ENCODE assay signal across 26 cellular contexts in genomic region chr4:132824721-132825120, GRCh38.
"Had no signal": no experiment of that assay in that cellular context is flagged by ENCODE, and none has a peak within 500 bp of the region (broad histone marks: within the 10 kb centered on the region; RNA-seq: fewer than 3 reads in every experiment).

No MANE protein-coding gene starts in this region.

- H2AFZ ChIP-seq: PC-9 had no signal

- H3K9me3 ChIP-seq: Peyer's patch, SJCRH30 had no signal

- H3K4me1 Mint-ChIP-seq: IgD-negative memory B cell had no signal

- H3K4me3 ChIP-seq: K562, PC-9, Peyer's patch, SJCRH30 had no signal

- H3K4me3 Mint-ChIP-seq: IgD-negative memory B cell had no signal

- H3K27ac ChIP-seq: HL-60, KMS-11, PC-9, Peyer's patch, SJCRH30 had no signal

- H3K27me3 Mint-ChIP-seq: IgD-negative memory B cell had no signal

- ATAC-seq: K562, Right ventricle myocardium inferior, SK-N-SH treated with all-trans-retinoic acid at 6 μM for 48 hours had no signal

- H3K4me2 ChIP-seq: KMS-11, PC-9 had no signal

- H3K4me1 ChIP-seq: Peyer's patch, SJCRH30 had no signal

- H3K36me3 Mint-ChIP-seq: IgD-negative memory B cell had no signal

- H3K9ac ChIP-seq: KMS-11 had no signal

- DNase-seq: MV-4-11; NCI-H1048; NCI-H1105; NCI-H1417; NCI-H1436 treated with DMSO at 0.1 percent for 48 hours; NCI-H1694; NCI-H187 treated with DMSO at 0.1 percent for 48 hours; NCI-H2029 treated with DMSO at 0.1 percent for 48 hours; NCI-H2107; NCI-H2227 treated with DMSO at 0.1 percent for 48 hours; NCI-H510A; NCI-H524 treated with DMSO at 0.1 percent for 48 hours; NCI-H69; NCI-H774; NK-92 treated with Interleukin-12 subunit alpha and Interleukin-12 subunit beta, amount 100 ng/mL, for 24 hours; OCI-M1; PC-9; Peyer's patch; SHP77 treated with DMSO at 0.1 percent for 48 hours; SJCRH30 had no signal

- H3K36me3 ChIP-seq: Peyer's patch, SJCRH30 had no signal

- H3K27me3 ChIP-seq: Peyer's patch, SJCRH30 had no signal

- H3K27ac Mint-ChIP-seq: IgD-negative memory B cell had no signal
